ENCODE assay signal across 19 cellular contexts in genomic region chr2:100731535-100731981, GRCh38.
DNase-seq lines count a peak whose midpoint lies in the region; ATAC-seq and TF ChIP-seq lines count a peak whose summit lies in the region.
"Had no signal": no experiment of that assay in that cellular context is flagged by ENCODE, and none has a peak within 500 bp of the region (broad histone marks: within the 10 kb centered on the region; RNA-seq: fewer than 3 reads in every experiment).

No MANE protein-coding gene starts in this region.

- H3K79me2 ChIP-seq in PC-3 (ENCODE audit: low read length), result no peaks in the 10 kb centered on the region

- intact Hi-C loops in PC-3 (cut with micrococcal nuclease), result loop anchor here (1.0 to 5.0 kb wide), 5 partner anchors 36 to 171 kb away; no protein-coding TSS in a partner anchor
- intact Hi-C loops in mucosa of descending colon (cut with DNase I, micrococcal nuclease), result loop anchor here in 1 of 2 donors (2.0 kb wide), 1 partner anchor 253 kb away; no protein-coding TSS in a partner anchor

- H3K4me3 ChIP-seq in PC-3 (ENCODE audit: low read length) (no peak overlapping the region), mucosa of descending colon (no peak overlapping the region)
- H3K4me3 ChIP-seq: SK-N-MC, tibial artery had no signal

- H3K9ac ChIP-seq in PC-3 (ENCODE audit: low read length), result peak overlapping the region; percentile 21; the same call in 1 of the 2 replicates

- no peaks in the 10 kb centered on the region for H4K20me1 ChIP-seq in PC-3 (ENCODE audit: low read length)

- H3K9me2 ChIP-seq in PC-3 (replicated peaks; ENCODE audit: low read length), result no peaks in the 10 kb centered on the region

- DNase-seq in EL, result peak; percentile 64
- DNase-seq in PC-3, result peak; percentile 83
- peak; percentile 36 for DNase-seq in dermis blood vessel endothelial cell
- no peak for DNase-seq in mucosa of descending colon
- DNase-seq in GDM1 (lab: John Stamatoyannopoulos, UW), result no peak
- no peak for DNase-seq in NCI-H69 (lab: John Stamatoyannopoulos, UW)
- DNase-seq in activated CD4-positive, alpha-beta T cell treated with anti-CD3 and anti-CD28 coated beads, Interleukin-2, amount 50 U/mL, for 48 hours, result no peak
- DNase-seq: activated CD8-positive, alpha-beta memory T cell treated with anti-CD3 and anti-CD28 coated beads, Interleukin-2, amount 50 U/mL, for 48 hours; activated naive CD4-positive, alpha-beta T cell treated with anti-CD3 and anti-CD28 coated beads, Interleukin-2, amount 10 ng/mL, durations not matched to agents 7 days and 5 days; CD4-positive, CD25-positive, alpha-beta regulatory T cell; central memory CD4-positive, alpha-beta T cell; hypothalamus; naive thymus-derived CD4-positive, alpha-beta T cell; NCI-H2171; stimulated activated CD4-positive, alpha-beta T cell treated with anti-CD3 and anti-CD28 coated beads, Interleukin-2, amount 100 ng/mL, for 24 hours; tibial artery; WERI-Rb-1 had no signal

- BruUV-seq in PC-3 (replicated peaks; lab: Mats Ljungman, UMichigan), result no TSS peak

- H3K27ac ChIP-seq in PC-3 (ENCODE audit: low read length), result peak overlapping the region; percentile 70
- H3K27ac ChIP-seq: SK-N-MC, tibial artery, WERI-Rb-1 had no signal

- CTCF ChIA-PET in PC-3 (lab: Charles Lee), result interaction anchor here (0.7 to 1.8 kb wide), 2 partner anchors 87 to 107 kb away, joined by 3 to 23 read pairs; no protein-coding TSS in a partner anchor

- ATAC-seq in PC-3, result peak; percentile 95
- ATAC-seq in mucosa of descending colon, result peak; percentile 85
- no peak for ATAC-seq in HG03571 (IDR thresholded peaks at IDR 0.05; ENCODE audit: unreplicated experiment)
- ATAC-seq: naive thymus-derived CD4-positive, alpha-beta T cell had no signal

- H3K4me1 ChIP-seq in PC-3 (ENCODE audit: insufficient read depth, low read length) (peaks cover 29% of the 10 kb centered on the region), mucosa of descending colon (ENCODE audit: low read depth) (no peaks in the 10 kb centered on the region)
- H3K4me1 ChIP-seq: tibial artery had no signal

- TF ChIP-seq CTCF in PC-3 (conservative IDR thresholded peaks at IDR 0.05; ENCODE audit: low read depth, low read length) (no peak), mucosa of descending colon (IDR thresholded peaks at IDR 0.05) (no peak)

- H3K9me3 ChIP-seq in PC-3 (ENCODE audit: low read length), result no peaks in the 10 kb centered on the region
- H3K9me3 ChIP-seq in mucosa of descending colon, result no peaks in the 10 kb centered on the region
- H3K9me3 ChIP-seq: tibial artery had no signal

- POLR2A ChIA-PET in PC-3 (lab: Charles Lee; ENCODE audit: unreplicated experiment), result interaction anchor here (0.6 kb wide), 1 partner anchor 350 kb away, joined by 3 read pairs; no protein-coding TSS in a partner anchor

- H3K27me3 ChIP-seq in PC-3 (ENCODE audit: low read length), result no peaks in the 10 kb centered on the region

- H3K36me3 ChIP-seq in PC-3 (ENCODE audit: low read depth, low read length) (no peaks in the 10 kb centered on the region), mucosa of descending colon (ENCODE audit: low read depth) (no peaks in the 10 kb centered on the region)
- H3K36me3 ChIP-seq: tibial artery, WERI-Rb-1 had no signal

- no peak overlapping the region for H2AFZ ChIP-seq in PC-3 (ENCODE audit: low read length)

- H3F3A ChIP-seq in PC-3 (ENCODE audit: low read length, unreplicated experiment), result no peaks in the 10 kb centered on the region

- H3K4me2 ChIP-seq in PC-3 (ENCODE audit: low read length), result peak overlapping the region; percentile 17; the same call in 1 of the 2 replicates

Comparison
In these comparisons a context has a peak if more than half of its experiments do, and no peak if none do; other contexts are left out.
1. DNase-seq: peak in EL (single experiment), PC-3 (single experiment) and dermis blood vessel endothelial cell (single experiment); none in mucosa of descending colon (0 of 3), GDM1 (single experiment), NCI-H69 (single experiment) and activated CD4-positive, alpha-beta T cell treated with anti-CD3 and anti-CD28 coated beads, Interleukin-2, amount 50 U/mL, for 48 hours (0 of 2).